In genomic region chr7:112423987-112424386, GRCh38 we compare ENCODE assay signal across 31 cellular contexts. TPM values are rescaled to one million over a fixed set of nuclear protein-coding genes. Genes with fewer than 3 reads are reported as not detected.
A peak's percentile ranks its signal among the peaks of the same experiment; 100 is the strongest.
DNase-seq lines count a peak whose midpoint lies in the region; ATAC-seq, FAIRE-seq and TF ChIP-seq lines count a peak whose summit lies in the region.
"Had no signal": no experiment of that assay in that cellular context is flagged by ENCODE, and none has a peak within 500 bp of the region (broad histone marks: within the 10 kb centered on the region; RNA-seq: fewer than 3 reads in every experiment).

No MANE protein-coding gene starts in this region.

- H3K23me2 ChIP-seq in H1 (ENCODE audit: low read depth, low read length), result no peaks in the 10 kb centered on the region

- 90% methylated on average over 2 of the region's 2 CpGs; no CpG with 5 or more reads in 1 of the 2 experiments for WGBS in H1 (ENCODE audit: extremely low coverage in 1 of 2, insufficient coverage in 1 of 2, insufficient read length in 1 of 2, insufficient replicate concordance in 2 of 2, low coverage in 1 of 2, low lambda C conversion rate in 2 of 2, missing lambda C conversion rate in 1 of 2), 2 experiments

- H3K56ac ChIP-seq in H1 (replicated peaks; ENCODE audit: insufficient read length, low read depth, low read length), result no peak overlapping the region

- TF ChIP-seq EP300 in H1 (IDR thresholded peaks at IDR 0.05; ENCODE audit: borderline replicate concordance in 1 of 2, low read depth in 2 of 2, low read length in 2 of 2), result no peak

- H3K4me2 ChIP-seq in H1 (ENCODE audit: insufficient read depth in 1 of 2, low read depth in 2 of 2, low read length in 2 of 2), result no peak overlapping the region
- H3K4me2 ChIP-seq: hepatocyte had no signal

- H3K23ac ChIP-seq in H1 (ENCODE audit: insufficient read length), result no peak overlapping the region

- H3K9me3 Mint-ChIP-seq in type B pancreatic cell, result peaks cover 6% of the 10 kb centered on the region
- H3K9me3 Mint-ChIP-seq: activated naive CD8-positive, alpha-beta T cell treated with anti-CD3 and anti-CD28 coated beads, Interleukin-2, amount 10 ng/mL, durations not matched to agents 7 days and 5 days; central memory CD8-positive, alpha-beta T cell had no signal

- DNase-seq in SHP77 (lab: John Stamatoyannopoulos, UW), result peak; percentile 19 to 46
- no peak for DNase-seq in SHP77 treated with DMSO at 0.1 percent for 48 hours (lab: John Stamatoyannopoulos, UW)
- DNase-seq in M059J (ENCODE audit: low read depth), result peak; percentile 23
- DNase-seq in H1 (ENCODE audit: low read depth in 1 of 2, low spot score in 2 of 2), result no peak
- DNase-seq in type B pancreatic cell (ENCODE audit: extremely low spot score, unreplicated experiment), result no peak
- no peak for DNase-seq in SKM-1 treated with dmso at 0.1 percent for 144 hours (lab: John Stamatoyannopoulos, UW; ENCODE audit: unreplicated experiment)
- DNase-seq: activated CD4-positive, alpha-beta T cell treated with anti-CD3 and anti-CD28 coated beads for 36 hours; activated gamma-delta T cell; activated naive CD8-positive, alpha-beta T cell treated with anti-CD3 and anti-CD28 coated beads, Interleukin-2, amount 10 ng/mL, durations not matched to agents 7 days and 5 days; dermis blood vessel endothelial cell; DMS79; gastrocnemius medialis; H9; left cardiac atrium; NCI-H1092 treated with DMSO at 0.1 percent for 48 hours; NCI-H187; NCI-H526 treated with DMSO at 0.1 percent for 48 hours; RPMI8226; stimulated activated naive CD4-positive, alpha-beta T cell had no signal

- peaks cover 3% of the 10 kb centered on the region for H3K27me3 Mint-ChIP-seq in type B pancreatic cell
- H3K27me3 Mint-ChIP-seq: activated CD4-positive, alpha-beta T cell treated with anti-CD3 and anti-CD28 coated beads for 36 hours; activated naive CD8-positive, alpha-beta T cell treated with anti-CD3 and anti-CD28 coated beads, Interleukin-2, amount 10 ng/mL, durations not matched to agents 7 days and 5 days; central memory CD8-positive, alpha-beta T cell had no signal

- TF ChIP-seq POLR2A in H1 (IDR thresholded peaks at IDR 0.05; ENCODE audit: control extremely low read depth in 1 of 2, low read depth in 2 of 2, low read length in 2 of 2), result no peak

- no peak overlapping the region for H2BK15ac ChIP-seq in H1 (ENCODE audit: low read length)

- no peak for TF ChIP-seq RAD21 in H1 (IDR thresholded peaks at IDR 0.05 in 1 of 2, conservative IDR thresholded peaks at IDR 0.05 in 1 of 2; ENCODE audit: low read depth in 2 of 2, low read length in 2 of 2)

- H4K20me1 ChIP-seq in H1 (replicated peaks in 1 of 2; ENCODE audit: control insufficient read depth in 1 of 2, insufficient read depth in 2 of 2, low read length in 2 of 2), result no peaks in the 10 kb centered on the region

- no peak overlapping the region for H4K5ac ChIP-seq in H1 (ENCODE audit: insufficient read length, low read depth, low read length)

- no peak overlapping the region for H3K4ac ChIP-seq in H1 (replicated peaks; ENCODE audit: insufficient read length, low read depth, low read length)

- peaks cover 1 to 26% (median 10%) of the 10 kb centered on the region in 4 experiments; a peak in 6 of 7 replicates for H3K4me1 ChIP-seq in H1 (replicated peaks in 1 of 4; ENCODE audit: control insufficient read depth in 3 of 4, insufficient read depth in 4 of 4, low read length in 3 of 4)

- H3K14ac ChIP-seq in H1 (ENCODE audit: insufficient read length), result no peak overlapping the region

- peak overlapping the region; percentile 27; the same call in 1 of the 2 replicates for H2BK5ac ChIP-seq in H1 (ENCODE audit: low read depth, low read length)

- H3K27ac Mint-ChIP-seq in type B pancreatic cell, result no peak overlapping the region
- H3K27ac Mint-ChIP-seq: B cell had no signal

- FAIRE-seq in H1 (lab: Jason Lieb, UNC), result no peak
- FAIRE-seq: A204.1, astrocyte, endometrium, GM18507 had no signal

- no peak overlapping the region for H3K9ac ChIP-seq in H1 (replicated peaks in 1 of 4; ENCODE audit: extremely low read depth in 1 of 4, low read depth in 3 of 4, low read length in 3 of 4)

- no peaks in the 10 kb centered on the region for H3K79me1 ChIP-seq in H1 (ENCODE audit: low read depth, low read length)

- POLR2A ChIA-PET in H1 (lab: Charles Lee; ENCODE audit: partially characterized antibody), result interaction anchor here (1.0 to 5.7 kb wide), 3 partner anchors 9 to 33 kb away, joined by 3 to 57 read pairs (median 4); partner anchors contain the start of gene IFRD1

- no peak overlapping the region for H4K91ac ChIP-seq in H1 (replicated peaks; ENCODE audit: insufficient read length, low read length)

- H3K36me3 Mint-ChIP-seq in type B pancreatic cell, result no peaks in the 10 kb centered on the region

- H2AFZ ChIP-seq in H1 (ENCODE audit: low read length), result no peak overlapping the region
- H2AFZ ChIP-seq: hepatocyte had no signal

- ATAC-seq in HG03521 (IDR thresholded peaks at IDR 0.05; ENCODE audit: unreplicated experiment) (no peak), HG03108 (IDR thresholded peaks at IDR 0.05; ENCODE audit: unreplicated experiment) (no peak)
- ATAC-seq: activated CD4-positive, alpha-beta T cell treated with anti-CD3 and anti-CD28 coated beads for 36 hours; gastrocnemius medialis; left cardiac atrium; sciatic nerve had no signal

- peaks cover 30% of the 10 kb centered on the region for H3K4me1 Mint-ChIP-seq in type B pancreatic cell (ENCODE audit: unreplicated experiment)

- H3K79me2 ChIP-seq in H1 (ENCODE audit: control insufficient read depth in 1 of 2, insufficient read depth in 2 of 2, low read length in 2 of 2), result no peaks in the 10 kb centered on the region
- H3K79me2 ChIP-seq: hepatocyte had no signal

- no peak overlapping the region for H2BK120ac ChIP-seq in H1 (replicated peaks; ENCODE audit: low read depth, low read length)

- TF ChIP-seq CTCF in H1 (IDR thresholded peaks at IDR 0.05; ENCODE audit: control extremely low read depth in 1 of 3, insufficient read depth in 1 of 3, low read depth in 1 of 3, low read length in 3 of 3) (no peak), type B pancreatic cell (conservative IDR thresholded peaks at IDR 0.05) (peak; percentile 8)

- no peaks in the 10 kb centered on the region for H3K27me3 ChIP-seq in H1 (replicated peaks in 1 of 4; ENCODE audit: control insufficient read depth in 3 of 4, extremely low read depth in 1 of 4, insufficient read depth in 3 of 4, low read length in 3 of 4)
- H3K27me3 ChIP-seq: gastrocnemius medialis, hepatocyte had no signal

- no peak overlapping the region for H4K8ac ChIP-seq in H1 (ENCODE audit: extremely low read depth, insufficient read depth, low read length)

- no peak overlapping the region for H3K4me3 ChIP-seq in H1 (ENCODE audit: extremely low read depth in 1 of 4, insufficient read depth in 2 of 4, low read depth in 3 of 4, low read length in 4 of 4)
- H3K4me3 ChIP-seq: gastrocnemius medialis, hepatocyte, thoracic aorta had no signal

- no peaks in the 10 kb centered on the region for H3K9me3 ChIP-seq in H1 (ENCODE audit: insufficient read depth in 2 of 2, low read depth in 1 of 2, low read length in 1 of 2)
- H3K9me3 ChIP-seq: gastrocnemius medialis, thoracic aorta had no signal

- peak overlapping the region; percentile 53; the same call in 1 of the 2 replicates for H2BK12ac ChIP-seq in H1 (ENCODE audit: low read depth, low read length)

- peak overlapping the region; percentile 27; the same call in 1 of the 2 replicates for H2BK20ac ChIP-seq in H1 (ENCODE audit: low read length)

- no peak overlapping the region for H2AK5ac ChIP-seq in H1 (ENCODE audit: low read depth, low read length)

- no peak overlapping the region for H3K4me3 Mint-ChIP-seq in type B pancreatic cell
- H3K4me3 Mint-ChIP-seq: activated CD4-positive, alpha-beta T cell treated with anti-CD3 and anti-CD28 coated beads for 36 hours; activated naive CD8-positive, alpha-beta T cell treated with anti-CD3 and anti-CD28 coated beads, Interleukin-2, amount 10 ng/mL, durations not matched to agents 7 days and 5 days; B cell; central memory CD8-positive, alpha-beta T cell; H9 had no signal

- H3K36me3 ChIP-seq in H1 (ENCODE audit: control insufficient read depth in 2 of 4, insufficient read depth in 4 of 4, low read length in 3 of 4), result no peaks in the 10 kb centered on the region
- H3K36me3 ChIP-seq: gastrocnemius medialis, thoracic aorta had no signal

- no peak overlapping the region for H3K27ac ChIP-seq in H1 (ENCODE audit: low read depth, low read length)
- H3K27ac ChIP-seq: SK-N-MC had no signal

- CTCF ChIA-PET in H1 (lab: Charles Lee; ENCODE audit: partially characterized antibody), result interaction anchor here (0.7 to 0.9 kb wide), 3 partner anchors 9 to 28 kb away, joined by 3 to 5 read pairs (median 3); no protein-coding TSS in a partner anchor

- H3K18ac ChIP-seq in H1 (ENCODE audit: extremely low read depth, low read length), result peak overlapping the region; percentile 26; the same call in 1 of the 2 replicates

TF ChIP-seq in H1, 55 proteins besides CTCF, POLR2A, EP300 and RAD21 (continues in another document):
- TF ChIP-seq RBBP5 (IDR thresholded peaks at IDR 0.05; ENCODE audit: borderline replicate concordance, low read depth, low read length) (no peak), CREB1 (IDR thresholded peaks at IDR 0.05) (no peak)

RNA-seq across cellular contexts. Expression of gene IFRD1, which starts 26.3 kb away (rescaled TPM):
- 60.2 and 78.6 TPM in 2 replicates for total RNA-seq in M059J (2014; rRNA removed; shearing (Covaris generic))
- 50.4 and 50.5 TPM in 2 replicates for total RNA-seq in H1 (2021; fragmentation: NEBNext Ultra II Directional; extraction: Animal tissue kit (Norgen Biotek cat#: 25700))
- 17.1 and 23.0 TPM in 2 replicates for polyA plus RNA-seq in H1 (2011; rRNA removed)
- polyA plus RNA-seq in H1 (2011; cell fraction: cytosol; rRNA removed), result 35.7 TPM
- 35.8 TPM for polyA plus RNA-seq in H1 (2011; cell fraction: nucleus; rRNA removed)
- 21.6 to 48.4 TPM (median 26.3 TPM) in 4 replicates for polyA plus RNA-seq in H1 (2012, experiment 1 of 2)
- polyA plus RNA-seq in H1 (2012, experiment 2 of 2), result 3.2 TPM
- 31.7 TPM for polyA plus RNA-seq in H1 (2013, experiment 1 of 2)
- polyA plus RNA-seq in H1 (2013, experiment 2 of 2), result 31.0 TPM
- polyA minus RNA-seq in H1 (2011; rRNA and poly(A)+ RNA removed), result 30.4 and 42.0 TPM in 2 replicates
- polyA minus RNA-seq in H1 (2011; cell fraction: cytosol; rRNA and poly(A)+ RNA removed), result 19.4 TPM
- 72.0 TPM for polyA minus RNA-seq in H1 (2011; cell fraction: nucleus; rRNA and poly(A)+ RNA removed)
- total RNA-seq in type B pancreatic cell (ENCODE audit: low replicate concordance), result 78.4 and 93.1 TPM in 2 replicates

RNA-seq across cellular contexts. Expression of gene LSMEM1, which starts 56.8 kb away (rescaled TPM):
- total RNA-seq in M059J (2014; rRNA removed; shearing (Covaris generic)), result 1.3 TPM in 1 of 2 replicates, not detected in the other
- 1.1 and 2.2 TPM in 2 replicates for total RNA-seq in H1 (2021; fragmentation: NEBNext Ultra II Directional; extraction: Animal tissue kit (Norgen Biotek cat#: 25700))
- polyA plus RNA-seq in H1 (2011; rRNA removed), result 0.16 and 0.33 TPM in 2 replicates
- 0.61 TPM for polyA plus RNA-seq in H1 (2011; cell fraction: cytosol; rRNA removed)
- polyA plus RNA-seq in H1 (2011; cell fraction: nucleus; rRNA removed), result 0.54 TPM
- polyA plus RNA-seq in H1 (2012, experiment 1 of 2), result 0.64 to 2.3 TPM (median 0.90 TPM) in 4 replicates
- polyA plus RNA-seq in H1 (2012, experiment 2 of 2), result not detected
- polyA plus RNA-seq in H1 (2013, experiment 1 of 2), result 0.87 TPM
- polyA plus RNA-seq in H1 (2013, experiment 2 of 2), result 1.2 TPM
- not detected in 2 replicates for polyA minus RNA-seq in H1 (2011; rRNA and poly(A)+ RNA removed)
- not detected for polyA minus RNA-seq in H1 (2011; cell fraction: cytosol; rRNA and poly(A)+ RNA removed)
- polyA minus RNA-seq in H1 (2011; cell fraction: nucleus; rRNA and poly(A)+ RNA removed), result 1.3 TPM
- total RNA-seq in type B pancreatic cell (ENCODE audit: low replicate concordance), result 0.98 and 1.9 TPM in 2 replicates

Comparison
In these comparisons a context has a peak if more than half of its experiments do, and no peak if none do; other contexts are left out.
1. DNase-seq: peak in SHP77 (2 of 2) and M059J (single experiment); none in SHP77 treated with DMSO at 0.1 percent for 48 hours (single experiment), H1 (0 of 2), type B pancreatic cell (single experiment) and SKM-1 treated with dmso at 0.1 percent for 144 hours (single experiment).